1 cellular context compared by ENCODE assay signal in genomic region chr9:125143377-125144090, GRCh38.
TF ChIP-seq lines count a peak whose summit lies in the region.

Gene SCAI (minus strand): TSS chr9:125143528. CDS start chr9:125143437, 91 bp downstream.

TF ChIP-seq in K562, 482 proteins besides CTCF, POLR2A, EP300 and RAD21 (continued from another document and continues in another):
- no peak for TF ChIP-seq ATF6 (CRISPR knock-in tag; IDR thresholded peaks at IDR 0.05)
- no peak for TF ChIP-seq ZNF512 (tag; IDR thresholded peaks at IDR 0.05)
- TF ChIP-seq ZNF75A (CRISPR knock-in tag; IDR thresholded peaks at IDR 0.05): no peak
- no peak for TF ChIP-seq BCLAF1 (IDR thresholded peaks at IDR 0.05; ENCODE audit: borderline replicate concordance in 1 of 2, control insufficient read depth in 1 of 2, low read depth in 2 of 2, low read length in 1 of 2)
- TF ChIP-seq ZNF699 (CRISPR knock-in tag; IDR thresholded peaks at IDR 0.05; ENCODE audit: insufficient replicate concordance): no peak
- TF ChIP-seq CBFA2T3 (IDR thresholded peaks at IDR 0.05): no peak
- TF ChIP-seq NBN (IDR thresholded peaks at IDR 0.05; ENCODE audit: low read depth): 0 out of 2 replicates have a peak, but pooled peaks have one; percentile 49
- TF ChIP-seq SMARCA4 (IDR thresholded peaks at IDR 0.05): no peak
- TF ChIP-seq ZNF592 (IDR thresholded peaks at IDR 0.05): no peak
- no peak for TF ChIP-seq SRSF1 (IDR thresholded peaks at IDR 0.05; ENCODE audit: low read depth, low read length)
- TF ChIP-seq EWSR1 (IDR thresholded peaks at IDR 0.05; ENCODE audit: borderline replicate concordance, low read depth, partially characterized antibody): no peak
- no peak for TF ChIP-seq HOXB6 (CRISPR knock-in tag; IDR thresholded peaks at IDR 0.05; ENCODE audit: borderline replicate concordance)
- TF ChIP-seq THRA (IDR thresholded peaks at IDR 0.05): no peak
- no peak for TF ChIP-seq ZNF280B (CRISPR knock-in tag; IDR thresholded peaks at IDR 0.05)
- no peak for TF ChIP-seq TRIM28 (IDR thresholded peaks at IDR 0.05)
- peak; percentile 43 for TF ChIP-seq TAF1 (IDR thresholded peaks at IDR 0.05; ENCODE audit: control insufficient read depth, extremely low read depth, insufficient read depth, low read length, severe bottlenecking)
- TF ChIP-seq CC2D1A (IDR thresholded peaks at IDR 0.05): peak; percentile 81
- no peak for TF ChIP-seq ID3 (CRISPR knock-in tag; IDR thresholded peaks at IDR 0.05)
- TF ChIP-seq ID3 (tag; IDR thresholded peaks at IDR 0.05): no peak
- TF ChIP-seq CHAMP1 (IDR thresholded peaks at IDR 0.05): no peak
- TF ChIP-seq TARDBP (IDR thresholded peaks at IDR 0.05): no peak
- no peak for TF ChIP-seq THRB (CRISPR knock-in tag; conservative IDR thresholded peaks at IDR 0.05)
- TF ChIP-seq ASH1L (IDR thresholded peaks at IDR 0.05; ENCODE audit: borderline replicate concordance, low read depth, partially characterized antibody): peak; percentile 95
- TF ChIP-seq ZC3H11A (IDR thresholded peaks at IDR 0.05; ENCODE audit: low read depth, low read length): no peak
- TF ChIP-seq ZNF609 (CRISPR knock-in tag; IDR thresholded peaks at IDR 0.05; ENCODE audit: borderline replicate concordance): no peak
- peak in 1 of 2 experiments; percentile 67; a peak in 1 of 4 replicates for TF ChIP-seq TEAD1 (CRISPR knock-in tag; IDR thresholded peaks at IDR 0.05)
- no peak for TF ChIP-seq POLR3A (IDR thresholded peaks at IDR 0.05; ENCODE audit: borderline replicate concordance, extremely low read depth, insufficient read depth, insufficient read length)
- no peak for TF ChIP-seq ZNF217 (CRISPR knock-in tag; IDR thresholded peaks at IDR 0.05)
- no peak for TF ChIP-seq NCOA6 (IDR thresholded peaks at IDR 0.05)
- TF ChIP-seq TFAP4 (CRISPR knock-in tag; IDR thresholded peaks at IDR 0.05; ENCODE audit: borderline replicate concordance): peak; percentile 85
